In the genomic region with DNA sequence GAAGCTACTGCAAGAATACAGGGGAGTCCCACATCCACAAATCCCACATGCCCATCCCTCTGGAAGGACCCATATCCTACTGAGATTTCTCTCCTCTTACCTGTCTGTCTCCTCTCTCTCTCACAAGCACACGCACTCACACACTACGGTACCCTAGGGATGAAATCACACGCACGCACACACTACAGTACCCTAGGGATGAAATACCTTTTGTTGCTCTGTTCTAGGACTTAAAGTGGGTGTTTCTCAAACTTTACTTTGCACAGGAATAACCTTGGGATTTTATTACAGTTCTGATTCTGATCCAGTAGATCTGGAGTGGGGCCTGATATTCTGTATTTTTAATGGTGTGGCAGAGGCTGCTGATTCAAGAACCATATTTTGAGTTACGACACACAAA, we compare ENCODE assay signal across 30 cellular contexts.
DNase-seq lines count a peak whose midpoint lies in the region; ATAC-seq, FAIRE-seq and TF ChIP-seq lines count a peak whose summit lies in the region.
"Had no signal": no experiment of that assay in that cellular context is flagged by ENCODE, and none has a peak within 500 bp of the region (broad histone marks: within the 10 kb centered on the region; RNA-seq: fewer than 3 reads in every experiment).

No MANE protein-coding gene starts in this region.

- H3K36me3 Mint-ChIP-seq in astrocyte (ENCODE audit: low read depth, unreplicated experiment) (no peaks in the 10 kb centered on the region), neural progenitor cell (no peaks in the 10 kb centered on the region)
- H3K36me3 Mint-ChIP-seq: activated naive CD4-positive, alpha-beta T cell treated with anti-CD3 and anti-CD28 coated beads, Interleukin-2, amount 10 ng/mL, durations not matched to agents 7 days and 5 days; CD8-positive, alpha-beta T cell had no signal

- H3K4me1 ChIP-seq in astrocyte (ENCODE audit: insufficient read depth, low read length) = peaks cover 3% of the 10 kb centered on the region
- no peaks in the 10 kb centered on the region for H3K4me1 ChIP-seq in hepatocyte (ENCODE audit: insufficient read depth)
- peaks cover 7% of the 10 kb centered on the region for H3K4me1 ChIP-seq in neural progenitor cell
- H3K4me1 ChIP-seq: A549, HAP-1 had no signal

- H3F3A ChIP-seq in neural progenitor cell (ENCODE audit: low read depth) = peaks cover 4% of the 10 kb centered on the region

- no peaks in the 10 kb centered on the region for H3K79me2 ChIP-seq in astrocyte (ENCODE audit: insufficient read depth, low read length)
- no peaks in the 10 kb centered on the region for H3K79me2 ChIP-seq in hepatocyte
- no peaks in the 10 kb centered on the region for H3K79me2 ChIP-seq in neural progenitor cell (ENCODE audit: low read depth)

- in situ Hi-C loops in G401 (cut with HindIII; ENCODE audit: low sequenced_read_pairs) = no loop called here

- DNase-seq in G401 (ENCODE audit: low spot score) = peak; percentile 70
- DNase-seq in astrocyte (ENCODE audit: low read depth) = no peak
- DNase-seq in hepatocyte (ENCODE audit: low spot score) = no peak
- DNase-seq in neural progenitor cell (ENCODE audit: low spot score) = no peak
- no peak for DNase-seq in activated CD8-positive, alpha-beta memory T cell treated with anti-CD3 and anti-CD28 coated beads, Interleukin-2, amount 50 U/mL, for 4 hours
- DNase-seq in CD1c-positive myeloid dendritic cell (ENCODE audit: extremely low spot score) = no peak
- DNase-seq in Right ventricle myocardium superior = no peak
- DNase-seq: activated CD4-positive, alpha-beta T cell treated with anti-CD3 and anti-CD28 coated beads for 1 hour; activated CD8-positive, alpha-beta T cell treated with anti-CD3 and anti-CD28 coated beads, Interleukin-2, amount 10 ng/mL, durations not matched to agents 7 days and 5 days; activated naive CD4-positive, alpha-beta T cell treated with anti-CD3 and anti-CD28 coated beads, Interleukin-2, amount 10 ng/mL, durations not matched to agents 7 days and 5 days; CD8-positive, alpha-beta T cell; EL; NCI-H2029; NCI-H226; SHP77; stimulated activated CD4-positive, alpha-beta T cell treated with anti-CD3 and anti-CD28 coated beads, Interleukin-12 subunit alpha, Interleukin-12 subunit beta, amount 100 ng/mL, for 4 hours; stimulated activated CD4-positive, alpha-beta T cell treated with anti-CD3 and anti-CD28 coated beads, Interleukin-2, amount 100 ng/mL, for 48 hours had no signal

- peak overlapping the region; percentile 72 for H3K4me3 Mint-ChIP-seq in astrocyte (ENCODE audit: unreplicated experiment)
- H3K4me3 Mint-ChIP-seq in neural progenitor cell = peak overlapping the region; percentile 80
- H3K4me3 Mint-ChIP-seq: activated CD8-positive, alpha-beta T cell treated with anti-CD3 and anti-CD28 coated beads, Interleukin-2, amount 10 ng/mL, durations not matched to agents 7 days and 5 days; activated naive CD4-positive, alpha-beta T cell treated with anti-CD3 and anti-CD28 coated beads, Interleukin-2, amount 10 ng/mL, durations not matched to agents 7 days and 5 days; activated T-helper 17 cell treated with anti-CD3 and anti-CD28 coated beads, Interleukin-2, amount 50 U/mL, for 72 hours; B cell; CD8-positive, alpha-beta T cell; natural killer cell treated with Interleukin-12 subunit alpha and Interleukin-12 subunit beta and Interleukin-15 and Interleukin-18, amount 100 ng/mL, for 72 hours had no signal

- intact Hi-C loops in Right ventricle myocardium superior (cut with DNase I) = no loop called here

- WGBS in hepatocyte (ENCODE audit: low lambda C conversion rate, missing lambda C conversion rate) = 94% methylated on average over 5 of the region's 5 CpGs

- no peak overlapping the region for H3K4me3 ChIP-seq in astrocyte (ENCODE audit: insufficient read depth, low read depth, low read length)
- no peak overlapping the region for H3K4me3 ChIP-seq in hepatocyte
- H3K4me3 ChIP-seq in neural progenitor cell = no peak overlapping the region
- H3K4me3 ChIP-seq: A549, GM12878, HAP-1, lung, mucosa of descending colon, right lobe of liver had no signal

- H3K27ac ChIP-seq in astrocyte (ENCODE audit: low read depth, low read length) (no peak overlapping the region), hepatocyte (no peak overlapping the region), neural progenitor cell (no peak overlapping the region)
- H3K27ac ChIP-seq: A549, right lobe of liver, tibial nerve had no signal

- FAIRE-seq in astrocyte (lab: Jason Lieb, UNC) = no peak
- FAIRE-seq: A549, GM12878, HepG2 had no signal

- peak overlapping the region; percentile 84 for H3K4me2 ChIP-seq in astrocyte (ENCODE audit: low read length)
- peak overlapping the region; percentile 92 for H3K4me2 ChIP-seq in hepatocyte
- H3K4me2 ChIP-seq in neural progenitor cell = peak overlapping the region; percentile 96
- H3K4me2 ChIP-seq: A549 had no signal

- H3K27me3 Mint-ChIP-seq in astrocyte (ENCODE audit: low read depth, unreplicated experiment) = peaks cover 39% of the 10 kb centered on the region
- peaks cover 32% of the 10 kb centered on the region for H3K27me3 Mint-ChIP-seq in neural progenitor cell (ENCODE audit: insufficient read depth, low read depth)

- H3K36me3 ChIP-seq in astrocyte (ENCODE audit: insufficient read depth, low read length) (no peaks in the 10 kb centered on the region), hepatocyte (replicated peaks; ENCODE audit: insufficient read depth, low read depth) (no peaks in the 10 kb centered on the region), neural progenitor cell (no peaks in the 10 kb centered on the region)
- H3K36me3 ChIP-seq: HAP-1, right lobe of liver, tibial nerve had no signal

- no peak overlapping the region for H2AFZ ChIP-seq in astrocyte (ENCODE audit: low read depth, low read length)
- H2AFZ ChIP-seq in hepatocyte = no peak overlapping the region
- H2AFZ ChIP-seq in neural progenitor cell (replicated peaks) = no peak overlapping the region

- H3K27ac Mint-ChIP-seq in astrocyte (ENCODE audit: unreplicated experiment) = no peak overlapping the region
- no peak overlapping the region for H3K27ac Mint-ChIP-seq in neural progenitor cell
- H3K27ac Mint-ChIP-seq: activated CD8-positive, alpha-beta T cell treated with anti-CD3 and anti-CD28 coated beads, Interleukin-2, amount 10 ng/mL, durations not matched to agents 7 days and 5 days; activated naive CD4-positive, alpha-beta T cell treated with anti-CD3 and anti-CD28 coated beads, Interleukin-2, amount 10 ng/mL, durations not matched to agents 7 days and 5 days; activated T-helper 17 cell treated with anti-CD3 and anti-CD28 coated beads, Interleukin-2, amount 50 U/mL, for 72 hours; B cell; CD8-positive, alpha-beta T cell; natural killer cell treated with Interleukin-12 subunit alpha and Interleukin-12 subunit beta and Interleukin-15 and Interleukin-18, amount 100 ng/mL, for 72 hours had no signal

- peaks cover 12% of the 10 kb centered on the region for H3K4me1 Mint-ChIP-seq in astrocyte (ENCODE audit: low read depth, unreplicated experiment)
- H3K4me1 Mint-ChIP-seq in neural progenitor cell = peaks cover 11% of the 10 kb centered on the region
- H3K4me1 Mint-ChIP-seq: activated T-helper 17 cell treated with anti-CD3 and anti-CD28 coated beads, Interleukin-2, amount 50 U/mL, for 72 hours had no signal

- H3K9ac ChIP-seq in astrocyte (ENCODE audit: low read length) (no peak overlapping the region), neural progenitor cell (no peak overlapping the region)

- H3K9me2 ChIP-seq in hepatocyte (replicated peaks; ENCODE audit: insufficient read depth) = no peaks in the 10 kb centered on the region

- H3K9me3 Mint-ChIP-seq in astrocyte (ENCODE audit: unreplicated experiment) (peaks cover 4% of the 10 kb centered on the region), neural progenitor cell (peaks cover 3% of the 10 kb centered on the region)
- H3K9me3 Mint-ChIP-seq: activated naive CD4-positive, alpha-beta T cell treated with anti-CD3 and anti-CD28 coated beads, Interleukin-2, amount 10 ng/mL, durations not matched to agents 7 days and 5 days had no signal

- peaks cover 32% of the 10 kb centered on the region for H3K27me3 ChIP-seq in astrocyte (ENCODE audit: insufficient read depth, low read length)
- H3K27me3 ChIP-seq in hepatocyte = peaks cover 53% of the 10 kb centered on the region
- H3K27me3 ChIP-seq in neural progenitor cell = peaks cover 72% of the 10 kb centered on the region
- H3K27me3 ChIP-seq: right lobe of liver had no signal

- H3K9me3 ChIP-seq in astrocyte (ENCODE audit: insufficient read depth, low read depth, low read length) (no peaks in the 10 kb centered on the region), hepatocyte (ENCODE audit: low read depth) (no peaks in the 10 kb centered on the region), neural progenitor cell (ENCODE audit: low read depth) (no peaks in the 10 kb centered on the region)
- H3K9me3 ChIP-seq: A549, HAP-1, mucosa of descending colon, right lobe of liver, tibial nerve had no signal

- no peak for TF ChIP-seq CTCF in astrocyte (IDR thresholded peaks at IDR 0.05; ENCODE audit: insufficient read depth, low read depth, low read length)
- TF ChIP-seq CTCF in hepatocyte (IDR thresholded peaks at IDR 0.05; ENCODE audit: poor library complexity) = no peak
- TF ChIP-seq CTCF in neural progenitor cell (IDR thresholded peaks at IDR 0.05) = no peak

- H4K20me1 ChIP-seq in astrocyte (ENCODE audit: insufficient read depth, low read length) (no peaks in the 10 kb centered on the region), hepatocyte (ENCODE audit: insufficient read depth, poor library complexity, severe bottlenecking) (no peaks in the 10 kb centered on the region), neural progenitor cell (ENCODE audit: low read depth) (peaks cover 6% of the 10 kb centered on the region)

- ATAC-seq in HG03457 (IDR thresholded peaks at IDR 0.05; ENCODE audit: unreplicated experiment) (no peak), Right ventricle myocardium superior (ENCODE audit: poor library complexity) (no peak)
- ATAC-seq: A549; activated T-helper 17 cell treated with anti-CD3 and anti-CD28 coated beads, Interleukin-2, amount 50 U/mL, for 72 hours; CD8-positive, alpha-beta T cell; GM12878; HepG2; mucosa of descending colon; natural killer cell treated with Interleukin-12 subunit alpha and Interleukin-12 subunit beta and Interleukin-15 and Interleukin-18, amount 100 ng/mL, for 72 hours; Panc1; right lobe of liver had no signal
